In the genomic region with DNA sequence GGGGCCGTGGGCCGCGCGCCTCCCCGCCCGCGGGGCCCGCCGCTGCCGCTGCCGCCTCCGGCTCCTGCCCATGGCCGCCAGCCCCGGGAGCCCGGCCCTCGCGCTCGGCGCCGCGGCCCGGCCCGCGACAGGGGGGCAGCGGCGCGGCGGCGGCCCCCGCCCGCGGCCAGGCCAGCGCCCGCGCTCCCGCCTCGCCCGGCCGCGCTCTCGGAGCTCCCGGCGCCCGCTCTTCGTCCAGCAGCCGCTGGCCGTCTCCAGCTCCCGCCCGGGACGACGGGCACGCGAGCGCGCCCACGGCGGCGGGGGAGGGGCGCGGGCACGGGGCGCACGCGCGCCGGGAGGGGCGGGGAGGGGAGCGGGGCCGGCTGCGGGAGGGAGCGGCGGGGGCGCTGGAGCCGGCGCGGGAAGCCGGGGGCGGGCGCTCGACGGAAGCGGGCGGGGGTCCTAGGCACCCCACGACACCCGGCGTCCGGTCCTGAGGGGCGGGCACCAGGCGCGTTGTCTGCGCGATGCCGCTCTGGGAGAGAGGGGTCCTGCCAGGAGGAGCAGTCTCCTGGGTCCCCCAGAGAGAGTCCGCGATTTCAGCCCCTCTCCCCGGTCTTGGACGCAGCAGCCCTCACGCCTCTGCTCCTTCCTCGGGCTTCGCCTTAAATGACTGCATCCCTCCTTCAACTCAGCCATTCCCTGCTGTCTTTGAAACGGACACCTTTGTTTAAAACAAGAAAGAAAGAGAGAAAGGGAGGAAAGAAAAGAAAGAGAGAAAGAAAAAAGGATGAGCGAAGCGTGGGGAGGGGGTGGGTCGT, we compare ENCODE assay signal across 1 cellular context.
TF ChIP-seq lines count a peak whose summit lies in the region.

No MANE protein-coding gene starts in this region.

TF ChIP-seq in WTC11, 78 proteins besides CTCF, POLR2A, EP300 and RAD21:
- no peak for TF ChIP-seq MXD4 (CRISPR knock-in tag; IDR thresholded peaks at IDR 0.05; ENCODE audit: borderline replicate concordance)
- no peak for TF ChIP-seq IRF2 (CRISPR knock-in tag; IDR thresholded peaks at IDR 0.05; ENCODE audit: borderline replicate concordance, low read depth)
- no peak for TF ChIP-seq ZNF281 (CRISPR knock-in tag; IDR thresholded peaks at IDR 0.05)
- no peak for TF ChIP-seq OVOL2 (CRISPR knock-in tag; IDR thresholded peaks at IDR 0.05; ENCODE audit: borderline replicate concordance)
- TF ChIP-seq, protein P1, sequence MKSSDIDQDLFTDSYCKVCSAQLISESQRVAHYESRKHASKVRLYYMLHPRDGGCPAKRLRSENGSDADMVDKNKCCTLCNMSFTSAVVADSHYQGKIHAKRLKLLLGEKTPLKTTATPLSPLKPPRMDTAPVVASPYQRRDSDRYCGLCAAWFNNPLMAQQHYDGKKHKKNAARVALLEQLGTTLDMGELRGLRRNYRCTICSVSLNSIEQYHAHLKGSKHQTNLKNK (CRISPR knock-in tag; IDR thresholded peaks at IDR 0.05): no peak
- no peak for TF ChIP-seq CREM (CRISPR knock-in tag; IDR thresholded peaks at IDR 0.05)
- no peak for TF ChIP-seq ZNF671 (CRISPR knock-in tag; IDR thresholded peaks at IDR 0.05)
- TF ChIP-seq ZNF263 (CRISPR knock-in tag; IDR thresholded peaks at IDR 0.05; ENCODE audit: low read depth): no peak
- no peak for TF ChIP-seq CREB1 (CRISPR knock-in tag; IDR thresholded peaks at IDR 0.05)
- TF ChIP-seq, protein P2, sequence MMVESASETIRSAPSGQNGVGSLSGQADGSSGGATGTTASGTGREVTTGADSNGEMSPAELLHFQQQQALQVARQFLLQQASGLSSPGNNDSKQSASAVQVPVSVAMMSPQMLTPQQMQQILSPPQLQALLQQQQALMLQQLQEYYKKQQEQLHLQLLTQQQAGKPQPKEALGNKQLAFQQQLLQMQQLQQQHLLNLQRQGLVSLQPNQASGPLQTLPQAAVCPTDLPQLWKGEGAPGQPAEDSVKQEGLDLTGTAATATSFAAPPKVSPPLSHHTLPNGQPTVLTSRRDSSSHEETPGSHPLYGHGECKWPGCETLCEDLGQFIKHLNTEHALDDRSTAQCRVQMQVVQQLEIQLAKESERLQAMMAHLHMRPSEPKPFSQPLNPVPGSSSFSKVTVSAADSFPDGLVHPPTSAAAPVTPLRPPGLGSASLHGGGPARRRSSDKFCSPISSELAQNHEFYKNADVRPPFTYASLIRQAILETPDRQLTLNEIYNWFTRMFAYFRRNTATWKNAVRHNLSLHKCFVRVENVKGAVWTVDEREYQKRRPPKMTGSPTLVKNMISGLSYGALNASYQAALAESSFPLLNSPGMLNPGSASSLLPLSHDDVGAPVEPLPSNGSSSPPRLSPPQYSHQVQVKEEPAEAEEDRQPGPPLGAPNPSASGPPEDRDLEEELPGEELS (CRISPR knock-in tag; IDR thresholded peaks at IDR 0.05): no peak
- TF ChIP-seq, protein P3, sequence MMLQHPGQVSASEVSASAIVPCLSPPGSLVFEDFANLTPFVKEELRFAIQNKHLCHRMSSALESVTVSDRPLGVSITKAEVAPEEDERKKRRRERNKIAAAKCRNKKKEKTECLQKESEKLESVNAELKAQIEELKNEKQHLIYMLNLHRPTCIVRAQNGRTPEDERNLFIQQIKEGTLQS (CRISPR knock-in tag; conservative IDR thresholded peaks at IDR 0.05): no peak
- TF ChIP-seq ATF1 (CRISPR knock-in tag; IDR thresholded peaks at IDR 0.05): no peak
- no peak for TF ChIP-seq JUN (CRISPR knock-in tag; IDR thresholded peaks at IDR 0.05)
- TF ChIP-seq TCF7 (CRISPR knock-in tag; IDR thresholded peaks at IDR 0.05; ENCODE audit: low read depth): no peak
- TF ChIP-seq ZNF138 (CRISPR knock-in tag; conservative IDR thresholded peaks at IDR 0.05): no peak
